In the genomic region with DNA sequence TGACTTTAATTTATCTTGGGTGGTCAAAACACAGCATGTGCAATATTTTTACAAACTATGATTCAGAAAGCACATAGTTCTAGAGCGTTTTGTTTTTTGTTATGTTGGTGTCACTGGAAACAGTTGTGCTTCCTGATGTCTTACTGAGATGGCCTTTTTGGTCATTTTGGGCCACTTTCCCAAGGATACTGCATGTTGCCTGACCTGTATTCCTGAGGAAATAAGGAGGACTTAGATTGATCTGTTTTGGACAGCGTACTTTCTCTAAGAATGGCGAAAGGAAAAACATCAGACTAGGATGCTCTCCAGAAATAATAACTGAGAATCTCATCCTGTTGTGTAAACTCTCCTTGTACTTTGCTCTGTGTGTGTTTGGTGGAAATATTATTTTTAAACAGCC, we compare ENCODE assay signal across 18 cellular contexts.
DNase-seq lines count a peak whose midpoint lies in the region; ATAC-seq and TF ChIP-seq lines count a peak whose summit lies in the region.
"Had no signal": no experiment of that assay in that cellular context is flagged by ENCODE, and none has a peak within 500 bp of the region (broad histone marks: within the 10 kb centered on the region; RNA-seq: fewer than 3 reads in every experiment).

No MANE protein-coding gene starts in this region.

- peaks cover 7% of the 10 kb centered on the region for H3K27me3 Mint-ChIP-seq in brain
- H3K27me3 Mint-ChIP-seq: activated CD4-positive, alpha-beta memory T cell treated with anti-CD3 and anti-CD28 coated beads for 36 hours; activated naive CD4-positive, alpha-beta T cell treated with anti-CD3 and anti-CD28 coated beads, Interleukin-2, amount 10 ng/mL, durations not matched to agents 7 days and 5 days had no signal

- H3K4me1 ChIP-seq in HEK293 (ENCODE audit: control insufficient read depth, insufficient read depth, low read length) (peaks cover 19% of the 10 kb centered on the region), spleen (peaks cover 0 to 7% (median 0%) of the 10 kb centered on the region in 6 donors), MM.1S (ENCODE audit: low read length) (peaks cover 15% of the 10 kb centered on the region)

- no peaks in the 10 kb centered on the region for H3K9me2 ChIP-seq in MM.1S (replicated peaks; ENCODE audit: insufficient read depth, low read length)

- TF ChIP-seq CTCF in HEK293 (tag by site-specific recombination; IDR thresholded peaks at IDR 0.05) (no peak), brain (conservative IDR thresholded peaks at IDR 0.05) (no peak), spleen (IDR thresholded peaks at IDR 0.05 in 8 of 11, conservative IDR thresholded peaks at IDR 0.05 in 3 of 11) (no peak), MM.1S (IDR thresholded peaks at IDR 0.05; ENCODE audit: low read length) (no peak)

- H3K79me2 ChIP-seq in MM.1S (ENCODE audit: low read length) = no peaks in the 10 kb centered on the region

- H3K27me3 ChIP-seq in spleen (replicated peaks in 1 of 7) (no peaks in the 10 kb centered on the region), MM.1S (replicated peaks; ENCODE audit: insufficient read depth, low read length) (no peaks in the 10 kb centered on the region)

- H3K36me3 Mint-ChIP-seq in brain = no peaks in the 10 kb centered on the region
- H3K36me3 Mint-ChIP-seq: activated CD4-positive, alpha-beta memory T cell treated with anti-CD3 and anti-CD28 coated beads for 36 hours; activated naive CD4-positive, alpha-beta T cell treated with anti-CD3 and anti-CD28 coated beads, Interleukin-2, amount 10 ng/mL, durations not matched to agents 7 days and 5 days had no signal

- intact Hi-C loops in spleen (cut with DNase I; ENCODE audit: low total_unique reads) = no loop called here
- intact Hi-C loops in left colon (cut with DNase I, micrococcal nuclease) = no loop called here

- peak overlapping the region in 3 of 5 experiments; percentile 49 to 64 (median 63) for H3K27ac Mint-ChIP-seq in brain
- H3K27ac Mint-ChIP-seq: activated CD4-positive, alpha-beta memory T cell treated with anti-CD3 and anti-CD28 coated beads for 36 hours; activated naive CD4-positive, alpha-beta T cell treated with anti-CD3 and anti-CD28 coated beads, Interleukin-2, amount 10 ng/mL, durations not matched to agents 7 days and 5 days; T-helper 1 cell treated with Interleukin-12 subunit alpha and Interleukin-12 subunit beta and Interleukin-4 antibody, amounts not matched to agents 30 μg/mL and 1 μg/mL, for 36 hours had no signal

- POLR2A ChIA-PET in HEK293 (lab: Yijun Ruan, JAX) = no interaction called here

- H3K9ac ChIP-seq in MM.1S (ENCODE audit: low read length) = no peak overlapping the region

- CTCF ChIA-PET in HEK293 (lab: Yijun Ruan, JAX) = no interaction called here

- WGBS in spleen, 5 donors = 60 to 77% (median 73%) methylated on average over 3 of the region's 3 CpGs

- H3K4me2 ChIP-seq in MM.1S (ENCODE audit: low read depth, low read length) = no peak overlapping the region

- no peak for ATAC-seq in left colon
- ATAC-seq: PC-3 had no signal

- no peak for TF ChIP-seq POLR2A in spleen (IDR thresholded peaks at IDR 0.05)

- no peaks in the 10 kb centered on the region for H4K20me1 ChIP-seq in MM.1S (ENCODE audit: insufficient read depth, low read length)

- H3K9me3 ChIP-seq in HEK293 (ENCODE audit: control insufficient read depth, insufficient read depth, low read depth, low read length) (no peaks in the 10 kb centered on the region), spleen (no peaks in the 10 kb centered on the region), MM.1S (replicated peaks; ENCODE audit: insufficient read depth, low read length) (no peaks in the 10 kb centered on the region)

- no peak overlapping the region for H3K4me3 ChIP-seq in HEK293 (ENCODE audit: low read depth, low read length)
- H3K4me3 ChIP-seq in spleen = no peak overlapping the region
- no peak overlapping the region for H3K4me3 ChIP-seq in MM.1S (ENCODE audit: low read length)

- peak; percentile 4 for DNase-seq in hepatic stellate cell (ENCODE audit: low spot score)
- peak; percentile 94 for DNase-seq in pulmonary artery endothelial cell (ENCODE audit: low read depth, low spot score)
- DNase-seq in spleen = no peak
- no peak for DNase-seq in left colon
- DNase-seq in MM.1S = no peak
- no peak for DNase-seq in Kasumi-1 (lab: John Stamatoyannopoulos, UW)
- DNase-seq: activated CD4-positive, alpha-beta memory T cell treated with anti-CD3 and anti-CD28 coated beads for 36 hours; activated naive CD4-positive, alpha-beta T cell treated with anti-CD3 and anti-CD28 coated beads, Interleukin-2, amount 10 ng/mL, durations not matched to agents 7 days and 5 days; activated T-cell treated with anti-CD3 and anti-CD28 coated beads, Interleukin-2, amount 50 U/mL, for 1 hour; effector CD4-positive, alpha-beta T cell; H7; NCI-H1105 treated with DMSO at 0.1 percent for 48 hours; NCI-H69; PC-3; stimulated activated CD4-positive, alpha-beta T cell treated with anti-CD3 and anti-CD28 coated beads, Interleukin-4, amount 100 ng/mL, for 24 hours had no signal

- H3K36me3 ChIP-seq in HEK293 (ENCODE audit: control insufficient read depth in 2 of 2, insufficient read depth in 1 of 2, low read length in 2 of 2) (no peaks in the 10 kb centered on the region), spleen (no peaks in the 10 kb centered on the region), MM.1S (replicated peaks; ENCODE audit: insufficient read depth, low read length) (no peaks in the 10 kb centered on the region)

- no peaks in the 10 kb centered on the region for H3F3A ChIP-seq in MM.1S (ENCODE audit: insufficient read depth, low read length)

- peak overlapping the region in 1 of 5 experiments; percentile 17 for H3K4me3 Mint-ChIP-seq in brain
- H3K4me3 Mint-ChIP-seq: activated CD4-positive, alpha-beta memory T cell treated with anti-CD3 and anti-CD28 coated beads for 36 hours; activated naive CD4-positive, alpha-beta T cell treated with anti-CD3 and anti-CD28 coated beads, Interleukin-2, amount 10 ng/mL, durations not matched to agents 7 days and 5 days; T-helper 1 cell treated with Interleukin-12 subunit alpha and Interleukin-12 subunit beta and Interleukin-4 antibody, amounts not matched to agents 30 μg/mL and 1 μg/mL, for 36 hours had no signal

- no peaks in the 10 kb centered on the region for H3K9me3 Mint-ChIP-seq in brain
- H3K9me3 Mint-ChIP-seq: activated CD4-positive, alpha-beta memory T cell treated with anti-CD3 and anti-CD28 coated beads for 36 hours; activated naive CD4-positive, alpha-beta T cell treated with anti-CD3 and anti-CD28 coated beads, Interleukin-2, amount 10 ng/mL, durations not matched to agents 7 days and 5 days; T-helper 1 cell treated with Interleukin-12 subunit alpha and Interleukin-12 subunit beta and Interleukin-4 antibody, amounts not matched to agents 30 μg/mL and 1 μg/mL, for 36 hours had no signal

- H3K4me1 Mint-ChIP-seq in brain = peaks cover 49% of the 10 kb centered on the region
- H3K4me1 Mint-ChIP-seq: activated naive CD4-positive, alpha-beta T cell treated with anti-CD3 and anti-CD28 coated beads, Interleukin-2, amount 10 ng/mL, durations not matched to agents 7 days and 5 days had no signal

- 0 out of 2 replicates have a peak overlapping the region, but pooled peaks have one; percentile 5 for H3K27ac ChIP-seq in HEK293 (ENCODE audit: extremely low read depth, low read depth, low read length)
- no peak overlapping the region for H3K27ac ChIP-seq in spleen
- H3K27ac ChIP-seq in MM.1S (ENCODE audit: low read length) = no peak overlapping the region

- H2AFZ ChIP-seq in MM.1S (ENCODE audit: low read length) = no peak overlapping the region

TF ChIP-seq in HEK293, 187 proteins besides CTCF, POLR2A, EP300 and RAD21:
- TF ChIP-seq KLF9 (tag by site-specific recombination; IDR thresholded peaks at IDR 0.05; ENCODE audit: low read depth) (no peak), ZNF16 (tag by site-specific recombination; IDR thresholded peaks at IDR 0.05; ENCODE audit: low read depth) (no peak), ZNF777 (tag by site-specific recombination; IDR thresholded peaks at IDR 0.05; ENCODE audit: borderline replicate concordance) (no peak), OVOL3 (tag by site-specific recombination; IDR thresholded peaks at IDR 0.05) (no peak), ZNF292 (tag by site-specific recombination; IDR thresholded peaks at IDR 0.05; ENCODE audit: borderline replicate concordance, low read depth) (no peak), KLF1 (tag by site-specific recombination; IDR thresholded peaks at IDR 0.05) (no peak), ZNF221 (tag by site-specific recombination; IDR thresholded peaks at IDR 0.05; ENCODE audit: borderline replicate concordance) (no peak), EGR2 (tag by site-specific recombination; IDR thresholded peaks at IDR 0.05; ENCODE audit: low read depth) (no peak), ZNF561 (tag by site-specific recombination; IDR thresholded peaks at IDR 0.05; ENCODE audit: borderline replicate concordance) (no peak), ZNF354C (tag by site-specific recombination; IDR thresholded peaks at IDR 0.05; ENCODE audit: borderline replicate concordance, low read depth) (no peak), ZNF843 (tag by site-specific recombination; IDR thresholded peaks at IDR 0.05) (no peak)
- TF ChIP-seq, protein P1, sequence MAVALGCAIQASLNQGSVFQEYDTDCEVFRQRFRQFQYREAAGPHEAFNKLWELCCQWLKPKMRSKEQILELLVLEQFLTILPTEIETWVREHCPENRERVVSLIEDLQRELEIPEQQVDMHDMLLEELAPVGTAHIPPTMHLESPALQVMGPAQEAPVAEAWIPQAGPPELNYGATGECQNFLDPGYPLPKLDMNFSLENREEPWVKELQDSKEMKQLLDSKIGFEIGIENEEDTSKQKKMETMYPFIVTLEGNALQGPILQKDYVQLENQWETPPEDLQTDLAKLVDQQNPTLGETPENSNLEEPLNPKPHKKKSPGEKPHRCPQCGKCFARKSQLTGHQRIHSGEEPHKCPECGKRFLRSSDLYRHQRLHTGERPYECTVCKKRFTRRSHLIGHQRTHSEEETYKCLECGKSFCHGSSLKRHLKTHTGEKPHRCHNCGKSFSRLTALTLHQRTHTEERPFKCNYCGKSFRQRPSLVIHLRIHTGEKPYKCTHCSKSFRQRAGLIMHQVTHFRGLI (tag by site-specific recombination; IDR thresholded peaks at IDR 0.05) = no peak
- TF ChIP-seq, protein P2, sequence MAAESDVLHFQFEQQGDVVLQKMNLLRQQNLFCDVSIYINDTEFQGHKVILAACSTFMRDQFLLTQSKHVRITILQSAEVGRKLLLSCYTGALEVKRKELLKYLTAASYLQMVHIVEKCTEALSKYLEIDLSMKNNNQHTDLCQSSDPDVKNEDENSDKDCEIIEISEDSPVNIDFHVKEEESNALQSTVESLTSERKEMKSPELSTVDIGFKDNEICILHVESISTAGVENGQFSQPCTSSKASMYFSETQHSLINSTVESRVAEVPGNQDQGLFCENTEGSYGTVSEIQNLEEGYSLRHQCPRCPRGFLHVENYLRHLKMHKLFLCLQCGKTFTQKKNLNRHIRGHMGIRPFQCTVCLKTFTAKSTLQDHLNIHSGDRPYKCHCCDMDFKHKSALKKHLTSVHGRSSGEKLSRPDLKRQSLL (tag by site-specific recombination; IDR thresholded peaks at IDR 0.05) = no peak

Comparison
In these comparisons a context has a peak if more than half of its experiments do, and no peak if none do; other contexts are left out.
1. DNase-seq: peak in hepatic stellate cell (single experiment) and pulmonary artery endothelial cell (single experiment); none in spleen (single experiment), left colon (0 of 2), MM.1S (single experiment) and Kasumi-1 (0 of 2).